ENCODE assay signal across 8 cellular contexts in the genomic region with DNA sequence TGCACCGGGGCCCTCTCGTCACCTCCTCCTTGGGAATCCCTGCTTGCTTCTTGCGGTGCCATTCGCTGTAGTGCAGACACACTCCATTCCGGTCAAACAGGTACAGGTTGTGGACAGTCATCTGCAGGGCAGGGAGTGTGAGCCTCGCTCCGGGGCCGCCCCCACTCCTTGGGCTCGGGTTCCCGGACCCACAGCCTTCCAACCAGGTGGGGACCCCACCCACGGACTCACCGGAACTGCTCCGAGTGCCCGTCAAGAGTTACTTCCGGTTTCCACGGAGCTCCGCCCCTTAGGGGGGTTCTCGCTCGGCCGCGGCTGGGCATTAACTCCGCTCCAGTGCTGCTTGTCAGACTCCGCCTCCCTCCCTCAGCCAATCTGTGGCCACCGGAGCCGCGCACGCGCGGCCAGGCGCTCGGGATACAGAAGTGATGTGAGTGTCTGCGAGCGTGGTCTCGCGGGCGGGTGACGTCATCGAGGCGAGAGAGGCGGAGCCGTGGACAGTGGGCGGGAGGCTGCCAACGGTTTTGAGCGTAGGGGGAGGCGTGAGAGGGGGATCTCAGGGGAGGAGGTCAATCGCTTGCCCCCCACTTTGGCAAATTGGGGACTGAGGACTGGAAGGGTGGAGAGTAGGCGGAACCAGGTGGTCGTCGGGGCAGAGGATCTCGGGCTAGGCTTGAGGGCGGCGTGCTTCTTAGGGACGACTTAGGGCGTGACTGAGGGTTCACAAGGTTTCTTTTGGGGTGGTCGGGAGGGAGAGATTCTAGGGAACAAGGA. TPM values are rescaled to one million over a fixed set of nuclear protein-coding genes. Genes with fewer than 3 reads are reported as not detected.
DNase-seq lines count a peak whose midpoint lies in the region; ATAC-seq and TF ChIP-seq lines count a peak whose summit lies in the region.

A gene with protein sequence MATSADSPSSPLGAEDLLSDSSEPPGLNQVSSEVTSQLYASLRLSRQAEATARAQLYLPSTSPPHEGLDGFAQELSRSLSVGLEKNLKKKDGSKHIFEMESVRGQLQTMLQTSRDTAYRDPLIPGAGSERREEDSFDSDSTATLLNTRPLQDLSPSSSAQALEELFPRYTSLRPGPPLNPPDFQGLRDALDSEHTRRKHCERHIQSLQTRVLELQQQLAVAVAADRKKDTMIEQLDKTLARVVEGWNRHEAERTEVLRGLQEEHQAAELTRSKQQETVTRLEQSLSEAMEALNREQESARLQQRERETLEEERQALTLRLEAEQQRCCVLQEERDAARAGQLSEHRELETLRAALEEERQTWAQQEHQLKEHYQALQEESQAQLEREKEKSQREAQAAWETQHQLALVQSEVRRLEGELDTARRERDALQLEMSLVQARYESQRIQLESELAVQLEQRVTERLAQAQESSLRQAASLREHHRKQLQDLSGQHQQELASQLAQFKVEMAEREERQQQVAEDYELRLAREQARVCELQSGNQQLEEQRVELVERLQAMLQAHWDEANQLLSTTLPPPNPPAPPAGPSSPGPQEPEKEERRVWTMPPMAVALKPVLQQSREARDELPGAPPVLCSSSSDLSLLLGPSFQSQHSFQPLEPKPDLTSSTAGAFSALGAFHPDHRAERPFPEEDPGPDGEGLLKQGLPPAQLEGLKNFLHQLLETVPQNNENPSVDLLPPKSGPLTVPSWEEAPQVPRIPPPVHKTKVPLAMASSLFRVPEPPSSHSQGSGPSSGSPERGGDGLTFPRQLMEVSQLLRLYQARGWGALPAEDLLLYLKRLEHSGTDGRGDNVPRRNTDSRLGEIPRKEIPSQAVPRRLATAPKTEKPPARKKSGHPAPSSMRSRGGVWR (plus strand): TSS at position 498 of the 774 bp plus-strand sequence. CDS start 874 bp downstream, outside the sequence.
A gene with protein sequence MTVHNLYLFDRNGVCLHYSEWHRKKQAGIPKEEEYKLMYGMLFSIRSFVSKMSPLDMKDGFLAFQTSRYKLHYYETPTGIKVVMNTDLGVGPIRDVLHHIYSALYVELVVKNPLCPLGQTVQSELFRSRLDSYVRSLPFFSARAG (minus strand): TSS at position 238 of the 774 bp plus-strand sequence. CDS start 117 bp downstream, at position 121.

- H3K9me3 Mint-ChIP-seq in activated CD4-positive, alpha-beta T cell treated with anti-CD3 and anti-CD28 coated beads, Interleukin-2, amount 10 ng/mL, durations not matched to agents 24 days and 14 days = no peaks in the 10 kb centered on the region

- no peaks in the 10 kb centered on the region for H3K9me3 ChIP-seq in colonic mucosa

- CTCF ChIA-PET in BJ (lab: Yijun Ruan, JAX) = interaction anchor here (0.6 to 4.9 kb wide), 17 partner anchors 10 to 189 kb away, joined by 3 to 46 read pairs (median 4); a partner anchor contains a TSS

- intact Hi-C loops in activated CD4-positive, alpha-beta T cell treated with anti-CD3 and anti-CD28 coated beads, Interleukin-2, amount 10 ng/mL, durations not matched to agents 24 days and 14 days (cut with micrococcal nuclease) = loop anchor here (1.0 to 10.0 kb wide), 8 partner anchors 10 to 353 kb away; a partner anchor contains a TSS
- intact Hi-C loops in colonic mucosa (cut with DNase I) = no loop called here
- intact Hi-C loops in left colon (cut with DNase I, micrococcal nuclease) = no loop called here

- peak within 1 kb of the TSS; percentile 86 to 98 for H3K9ac ChIP-seq in colonic mucosa (ENCODE audit: low read depth in 2 of 2, low read length in 2 of 2)

- H3K4me1 ChIP-seq in colonic mucosa = no peaks in the 10 kb centered on the region

- peaks cover 37% of the 10 kb centered on the region for H3K36me3 Mint-ChIP-seq in activated CD4-positive, alpha-beta T cell treated with anti-CD3 and anti-CD28 coated beads, Interleukin-2, amount 10 ng/mL, durations not matched to agents 24 days and 14 days (ENCODE audit: low read depth)

- no peak for TF ChIP-seq CTCF in BJ (IDR thresholded peaks at IDR 0.05; ENCODE audit: insufficient read depth, low read depth, low read length)
- TF ChIP-seq CTCF in colonic mucosa (IDR thresholded peaks at IDR 0.05) = no peak

- POLR2A ChIA-PET in BJ (lab: Charles Lee) = interaction anchor here (0.6 to 1.0 kb wide), 2 partner anchors 43 to 454 kb away, joined by 3 to 5 read pairs; no protein-coding TSS in a partner anchor

- H3K27me3 Mint-ChIP-seq in activated CD4-positive, alpha-beta T cell treated with anti-CD3 and anti-CD28 coated beads, Interleukin-2, amount 10 ng/mL, durations not matched to agents 24 days and 14 days = no peaks in the 10 kb centered on the region

- peaks cover 42% of the 10 kb centered on the region for H3K4me1 Mint-ChIP-seq in activated CD4-positive, alpha-beta T cell treated with anti-CD3 and anti-CD28 coated beads, Interleukin-2, amount 10 ng/mL, durations not matched to agents 24 days and 14 days

- H3K27ac ChIP-seq in colonic mucosa = peak within 1 kb of the TSS; percentile 72

- H3K4me3 ChIP-seq in BJ (ENCODE audit: low read depth, low read length) (peak within 1 kb of the TSS; percentile 68), colonic mucosa (peak within 1 kb of the TSS; percentile 95)

- H3K27me3 ChIP-seq in BJ (ENCODE audit: control insufficient read depth, insufficient read depth, low read length) (no peaks in the 10 kb centered on the region), colonic mucosa (no peaks in the 10 kb centered on the region)

- ATAC-seq in GM19324 (IDR thresholded peaks at IDR 0.05; ENCODE audit: low FRiP score, unreplicated experiment) (peak; percentile 97), HG03469 (IDR thresholded peaks at IDR 0.05; ENCODE audit: unreplicated experiment) (peak; percentile 73), left colon (peak; percentile 96)

- DNase-seq in BJ (ENCODE audit: low read depth) (peak; percentile 97), NCI-H526 treated with DMSO at 0.1 percent for 48 hours (lab: John Stamatoyannopoulos, UW) (peak; percentile 93), colonic mucosa (peak; percentile 100), left colon (peak; percentile 99 to 100)
- DNase-seq in activated CD4-positive, alpha-beta T cell treated with anti-CD3 and anti-CD28 coated beads, Interleukin-2, amount 10 ng/mL, durations not matched to agents 24 days and 14 days = peak; percentile 100
- peak; percentile 100 for DNase-seq in stimulated activated CD4-positive, alpha-beta T cell treated with anti-CD3 and anti-CD28 coated beads, Interleukin-1b, Interleukin-23, amount 100 ng/mL, for 48 hours

- peaks cover 1% of the 10 kb centered on the region for H3K36me3 ChIP-seq in BJ (ENCODE audit: control insufficient read depth, insufficient read depth, low read length)
- no peaks in the 10 kb centered on the region for H3K36me3 ChIP-seq in colonic mucosa

- H3K4me3 Mint-ChIP-seq in activated CD4-positive, alpha-beta T cell treated with anti-CD3 and anti-CD28 coated beads, Interleukin-2, amount 10 ng/mL, durations not matched to agents 24 days and 14 days = peak within 1 kb of the TSS; percentile 98

- H3K27ac Mint-ChIP-seq in activated CD4-positive, alpha-beta T cell treated with anti-CD3 and anti-CD28 coated beads, Interleukin-2, amount 10 ng/mL, durations not matched to agents 24 days and 14 days = peak within 1 kb of the TSS; percentile 99

RNA-seq across cellular contexts. Expression of the first gene that starts in this region (rescaled TPM):
- 19.4 and 26.8 TPM in 2 replicates for polyA plus RNA-seq in BJ (2011; rRNA removed)
- 15.0 and 23.9 TPM in 2 replicates for polyA minus RNA-seq in BJ (2011; rRNA and poly(A)+ RNA removed)
- 52.4 and 54.5 TPM in 2 replicates for total RNA-seq in activated CD4-positive, alpha-beta T cell treated with anti-CD3 and anti-CD28 coated beads, Interleukin-2, amount 10 ng/mL, durations not matched to agents 24 days and 14 days
- 10 to 100 TPM; 23.9 to 40.6 TPM for total RNA-seq in colonic mucosa
- total RNA-seq in left colon = 10 to 100 TPM; 25.8 to 26.7 TPM

RNA-seq across cellular contexts. Expression of the second gene that starts in this region (rescaled TPM):
- polyA plus RNA-seq in BJ (2011; rRNA removed) = 204 and 264 TPM in 2 replicates
- 106 and 150 TPM in 2 replicates for polyA minus RNA-seq in BJ (2011; rRNA and poly(A)+ RNA removed)
- total RNA-seq in activated CD4-positive, alpha-beta T cell treated with anti-CD3 and anti-CD28 coated beads, Interleukin-2, amount 10 ng/mL, durations not matched to agents 24 days and 14 days = 150 and 159 TPM in 2 replicates
- total RNA-seq in colonic mucosa (100 to 1,000 TPM; 116 to 129 TPM), left colon (100 to 1,000 TPM; 121 to 122 TPM)

Comparison
In these comparisons a context has a peak if more than half of its experiments do, and no peak if none do; other contexts are left out.
1. Peak in every context shown above with its lines: DNase-seq, ATAC-seq, H3K4me3 ChIP-seq and H3K27ac ChIP-seq.